8 cellular contexts compared by ENCODE assay signal in the genomic region with DNA sequence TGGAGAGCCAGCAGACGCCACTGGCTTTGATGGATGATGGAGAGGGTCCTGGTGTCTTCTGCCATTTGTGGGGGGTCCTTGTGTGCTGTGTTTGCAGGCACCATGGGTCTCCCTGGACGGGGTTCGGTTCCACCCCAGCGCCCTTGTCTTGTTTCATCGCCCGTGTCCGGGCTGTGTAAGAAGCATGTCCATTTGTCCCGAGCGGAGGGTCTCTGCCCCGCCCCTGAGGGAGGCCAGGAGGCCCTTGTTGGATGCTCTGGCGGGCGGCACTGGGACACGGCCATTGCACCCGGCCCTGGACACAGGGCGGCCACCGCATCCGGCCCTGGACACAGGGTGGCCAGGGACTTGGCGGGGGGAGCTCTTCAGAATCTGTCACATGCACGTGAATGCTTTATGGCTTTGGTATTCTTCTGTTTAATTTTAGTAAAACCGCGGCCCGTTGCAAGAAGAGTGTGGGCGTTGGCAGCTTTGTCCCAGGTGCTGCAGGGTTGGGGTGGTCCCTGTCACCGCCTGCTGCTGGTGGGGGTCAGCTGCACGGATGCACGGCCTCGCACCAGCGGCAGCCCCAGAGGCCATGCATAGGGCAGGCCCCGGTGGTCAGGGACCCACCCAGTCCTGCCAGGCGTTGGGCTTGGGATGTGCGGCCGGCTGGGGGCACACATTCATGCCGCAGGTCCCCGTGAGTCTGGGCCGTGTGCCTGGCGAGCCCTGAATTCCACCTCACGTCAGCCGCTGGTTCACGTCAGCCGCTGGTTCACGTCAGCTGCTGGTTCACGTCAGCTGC. TPM values are rescaled to one million over a fixed set of nuclear protein-coding genes. Genes with fewer than 3 reads are reported as not detected.
DNase-seq lines count a peak whose midpoint lies in the region; TF ChIP-seq lines count a peak whose summit lies in the region.
"Had no signal": no experiment of that assay in that cellular context is flagged by ENCODE, and none has a peak within 500 bp of the region (broad histone marks: within the 10 kb centered on the region; RNA-seq: fewer than 3 reads in every experiment).

No MANE protein-coding gene starts in this region.

- CTCF ChIA-PET in Calu3 (lab: Charles Lee) = interaction anchor here (1.0 to 1.2 kb wide), 2 partner anchors 29 kb away, joined by 4 to 5 read pairs; no protein-coding TSS in a partner anchor

- H3K27ac Mint-ChIP-seq in Calu3 (ENCODE audit: unreplicated experiment) (peak overlapping the region; percentile 62), osteocyte (ENCODE audit: unreplicated experiment) (peak overlapping the region; percentile 63)

- H3K9me2 ChIP-seq in Karpas-422 (replicated peaks; ENCODE audit: insufficient read depth, low read length) = no peaks in the 10 kb centered on the region

- H3K9me3 Mint-ChIP-seq in Calu3 (ENCODE audit: low read depth, unreplicated experiment) = no peaks in the 10 kb centered on the region
- H3K9me3 Mint-ChIP-seq in osteocyte (ENCODE audit: unreplicated experiment) = no peaks in the 10 kb centered on the region

- no peak for DNase-seq in Calu3
- no peak for DNase-seq in brain microvascular endothelial cell
- DNase-seq in osteocyte (ENCODE audit: extremely low spot score, unreplicated experiment) = no peak
- no peak for DNase-seq in Karpas-422
- DNase-seq in NCI-H510A (lab: John Stamatoyannopoulos, UW) = no peak
- no peak for DNase-seq in mucosa of gallbladder (ENCODE audit: low spot score)

- in situ Hi-C loops in brain microvascular endothelial cell (cut with HindIII; ENCODE audit: low pct_ligation_motif_present, low sequenced_read_pairs) = no loop called here

- H4K20me1 ChIP-seq in Karpas-422 (ENCODE audit: insufficient read depth, low read depth, low read length) = no peaks in the 10 kb centered on the region

- H3K27me3 Mint-ChIP-seq in Calu3 (ENCODE audit: unreplicated experiment) (no peaks in the 10 kb centered on the region), osteocyte (ENCODE audit: unreplicated experiment) (no peaks in the 10 kb centered on the region)

- no peak for TF ChIP-seq CTCF in Calu3 (IDR thresholded peaks at IDR 0.05; ENCODE audit: unreplicated experiment)
- TF ChIP-seq CTCF in brain microvascular endothelial cell (IDR thresholded peaks at IDR 0.05; ENCODE audit: low read depth, low read length, missing control alignments) = no peak
- no peak for TF ChIP-seq CTCF in osteocyte (IDR thresholded peaks at IDR 0.05)

- H2AFZ ChIP-seq in Karpas-422 (ENCODE audit: low read length) = no peak overlapping the region

- no peak for TF ChIP-seq RAD21 in Ishikawa (IDR thresholded peaks at IDR 0.05; ENCODE audit: low read depth)

- no peak for TF ChIP-seq EP300 in Ishikawa (IDR thresholded peaks at IDR 0.05; ENCODE audit: borderline replicate concordance)

- H3K27me3 ChIP-seq in brain microvascular endothelial cell (replicated peaks) = no peaks in the 10 kb centered on the region
- H3K27me3 ChIP-seq in Karpas-422 (ENCODE audit: low read length) = no peaks in the 10 kb centered on the region
- H3K27me3 ChIP-seq: vagina had no signal

- H3K4me3 Mint-ChIP-seq in Calu3 (ENCODE audit: low read depth, unreplicated experiment) = peak overlapping the region; percentile 55
- H3K4me3 Mint-ChIP-seq in osteocyte (ENCODE audit: unreplicated experiment) = no peak overlapping the region

- H3K27ac ChIP-seq in brain microvascular endothelial cell = peak overlapping the region; percentile 34
- no peak overlapping the region for H3K27ac ChIP-seq in Karpas-422 (ENCODE audit: low read length)

- H3K36me3 Mint-ChIP-seq in Calu3 (ENCODE audit: insufficient read depth, unreplicated experiment) (peaks cover 25% of the 10 kb centered on the region), osteocyte (ENCODE audit: unreplicated experiment) (peaks cover 7% of the 10 kb centered on the region)

- peaks cover 11% of the 10 kb centered on the region for H3K4me1 ChIP-seq in Karpas-422 (ENCODE audit: low read length)

- H3K4me2 ChIP-seq in Karpas-422 (ENCODE audit: low read depth, low read length, poor library complexity, severe bottlenecking) = no peak overlapping the region

- no peaks in the 10 kb centered on the region for H3K36me3 ChIP-seq in brain microvascular endothelial cell (replicated peaks)
- no peaks in the 10 kb centered on the region for H3K36me3 ChIP-seq in Karpas-422 (ENCODE audit: insufficient read depth, low read length)
- H3K36me3 ChIP-seq: vagina had no signal

- no TSS peak for BruUV-seq in Calu3 (replicated peaks; lab: Mats Ljungman, UMichigan)

- intact Hi-C loops in Calu3 (cut with micrococcal nuclease; ENCODE audit: unreplicated experiment) = no loop called here

- no peak overlapping the region for H3K9ac ChIP-seq in Karpas-422 (ENCODE audit: low read length)

- H3K9me3 ChIP-seq in Karpas-422 (ENCODE audit: low read length) = no peaks in the 10 kb centered on the region
- H3K9me3 ChIP-seq: vagina had no signal

- H3K4me1 Mint-ChIP-seq in Calu3 (ENCODE audit: low read depth, unreplicated experiment) (peaks cover 28% of the 10 kb centered on the region), osteocyte (ENCODE audit: unreplicated experiment) (peaks cover 45% of the 10 kb centered on the region)

- H3K79me2 ChIP-seq in Karpas-422 (ENCODE audit: low read length) = peaks cover 9% of the 10 kb centered on the region; the same call in 1 of the 2 replicates

- H3K4me3 ChIP-seq in brain microvascular endothelial cell (ENCODE audit: low read depth, low read length) (no peak overlapping the region), Karpas-422 (ENCODE audit: low read length) (no peak overlapping the region)

TF ChIP-seq in Ishikawa, 13 proteins besides CTCF, POLR2A, EP300 and RAD21:
- no peak for TF ChIP-seq TEAD4 (IDR thresholded peaks at IDR 0.05)
- TF ChIP-seq, protein P1, sequence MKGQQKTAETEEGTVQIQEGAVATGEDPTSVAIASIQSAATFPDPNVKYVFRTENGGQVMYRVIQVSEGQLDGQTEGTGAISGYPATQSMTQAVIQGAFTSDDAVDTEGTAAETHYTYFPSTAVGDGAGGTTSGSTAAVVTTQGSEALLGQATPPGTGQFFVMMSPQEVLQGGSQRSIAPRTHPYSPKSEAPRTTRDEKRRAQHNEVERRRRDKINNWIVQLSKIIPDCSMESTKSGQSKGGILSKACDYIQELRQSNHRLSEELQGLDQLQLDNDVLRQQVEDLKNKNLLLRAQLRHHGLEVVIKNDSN (IDR thresholded peaks at IDR 0.05) = no peak
- peak; percentile 20 for TF ChIP-seq ZBTB7A (IDR thresholded peaks at IDR 0.05; ENCODE audit: low read depth)

RNA-seq across cellular contexts. Expression of a gene that starts 21.0 kb away (rescaled TPM):
- total RNA-seq in Calu3 (2022) = not detected in 2 replicates
- not detected in 2 replicates for total RNA-seq in osteocyte
- total RNA-seq in Karpas-422 (2014; rRNA removed; shearing (Covaris generic); ENCODE audit: low replicate concordance) = not detected in 2 replicates
- total RNA-seq in mucosa of gallbladder = not detected
